ENCODE assay signal across 33 cellular contexts in genomic region chr1:88250915-88251314, GRCh38.
"Had no signal": no experiment of that assay in that cellular context is flagged by ENCODE, and none has a peak within 500 bp of the region (broad histone marks: within the 10 kb centered on the region; RNA-seq: fewer than 3 reads in every experiment).

No MANE protein-coding gene starts in this region.

- H3K4me1 ChIP-seq: adrenal gland, ascending aorta, body of pancreas, breast epithelium had no signal

- DNase-seq: activated effector memory CD4-positive, alpha-beta T cell treated with anti-CD3 and anti-CD28 coated beads, Interleukin-2, amount 50 U/mL, for 16 hours; activated effector memory CD4-positive, alpha-beta T cell treated with Interleukin-2 at 50 U/mL for 16 hours; activated gamma-delta T cell; activated gamma-delta T cell treated with Interleukin-2 at 50 U/mL for 16 hours; activated naive CD4-positive, alpha-beta T cell; activated naive CD4-positive, alpha-beta T cell treated with anti-CD3 and anti-CD28 coated beads for 36 hours; activated naive CD4-positive, alpha-beta T cell treated with anti-CD3 and anti-CD28 coated beads, Interleukin-2, amount 10 ng/mL, durations not matched to agents 7 days and 5 days; activated naive CD4-positive, alpha-beta T cell treated with anti-CD3 and anti-CD28 coated beads, Interleukin-2, amount 50 U/mL, for 16 hours; activated naive CD4-positive, alpha-beta T cell treated with Interleukin-2 at 50 U/mL for 16 hours; activated naive CD8-positive, alpha-beta T cell treated with anti-CD3 and anti-CD28 coated beads for 36 hours; activated naive CD8-positive, alpha-beta T cell treated with anti-CD3 and anti-CD28 coated beads, Interleukin-2, amount 10 ng/mL, durations not matched to agents 7 days and 5 days; activated naive CD8-positive, alpha-beta T cell treated with anti-CD3 and anti-CD28 coated beads, Interleukin-2, amount 50 U/mL, for 24 hours; activated T-cell treated with anti-CD3 and anti-CD28 coated beads, Interleukin-2, amount 50 U/mL, for 24 hours; activated T-cell treated with anti-CD3 and anti-CD28 coated beads, Interleukin-2, amount 50 U/mL, for 4 hours; activated T-cell treated with anti-CD3 and anti-CD28 coated beads, Interleukin-2, amount 50 U/mL, for 48 hours; activated T-cell treated with anti-CD3 and anti-CD28 coated beads, Interleukin-2, amount 50 U/mL, for 72 hours; adrenal gland; amniotic stem cell; amygdala; anterior cingulate cortex; aorta; body of pancreas; brain microvascular endothelial cell; caudate nucleus; central memory CD4-positive, alpha-beta T cell; cerebellar nuclear complex had no signal

- FAIRE-seq: astrocyte, bronchial epithelial cell had no signal

- H3K9me3 ChIP-seq: adrenal gland, ascending aorta, body of pancreas, breast epithelium had no signal

- H3K36me3 ChIP-seq: adrenal gland, ascending aorta, brain microvascular endothelial cell, breast epithelium, cardiac muscle cell had no signal

- H3K4me3 ChIP-seq: adrenal gland, ascending aorta, body of pancreas, breast epithelium, cardiac muscle cell had no signal

- ATAC-seq: activated naive CD4-positive, alpha-beta T cell treated with anti-CD3 and anti-CD28 coated beads, Interleukin-2, amount 50 U/mL, for 72 hours; activated naive CD8-positive, alpha-beta T cell treated with anti-CD3 and anti-CD28 coated beads, Interleukin-2, amount 50 U/mL, for 24 hours; activated T-cell treated with anti-CD3 and anti-CD28 coated beads, Interleukin-2, amount 50 U/mL, for 4 hours; activated T-cell treated with anti-CD3 and anti-CD28 coated beads, Interleukin-2, amount 50 U/mL, for 72 hours; activated T-helper 17 cell treated with anti-CD3 and anti-CD28 coated beads, Interleukin-2, amount 50 U/mL, for 72 hours; body of pancreas had no signal

- H3K27me3 ChIP-seq: adrenal gland, ascending aorta, body of pancreas, brain microvascular endothelial cell, breast epithelium, cardiac muscle cell had no signal

- H3K27ac ChIP-seq: adrenal gland, ascending aorta, body of pancreas, brain microvascular endothelial cell, breast epithelium, cardiac muscle cell had no signal
